31 cellular contexts compared by ENCODE assay signal in the genomic region with DNA sequence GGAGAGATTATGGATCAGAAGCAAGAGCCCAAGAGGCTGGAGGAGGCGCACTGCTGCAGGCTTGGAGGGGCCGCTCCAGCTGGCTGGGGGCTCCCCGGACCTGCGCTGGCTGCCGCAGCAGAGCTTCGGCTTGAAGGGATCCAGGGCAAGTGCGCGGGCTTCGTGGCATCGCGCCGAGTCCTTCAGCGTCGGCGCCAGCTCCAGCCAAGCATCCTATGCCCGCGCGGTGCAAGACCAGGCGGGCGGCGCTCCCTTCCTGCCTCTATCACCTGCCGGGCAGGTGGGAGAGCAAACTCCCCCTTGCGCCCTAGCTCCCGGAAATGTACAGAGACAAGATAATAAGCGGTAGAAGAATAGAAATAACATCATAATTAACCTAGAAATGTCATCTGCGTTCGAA. TPM values are rescaled to one million over a fixed set of nuclear protein-coding genes. Genes with fewer than 3 reads are reported as not detected.
DNase-seq lines count a peak whose midpoint lies in the region; ATAC-seq, FAIRE-seq and TF ChIP-seq lines count a peak whose summit lies in the region.
"Had no signal": no experiment of that assay in that cellular context is flagged by ENCODE, and none has a peak within 500 bp of the region (broad histone marks: within the 10 kb centered on the region; RNA-seq: fewer than 3 reads in every experiment).

No MANE protein-coding gene starts in this region.

- ATAC-seq in SK-N-SH treated with all-trans-retinoic acid at 6 μM for 48 hours (peak; percentile 24; the same call in 1 of the 3 replicates), GM18517 (IDR thresholded peaks at IDR 0.05; ENCODE audit: unreplicated experiment) (no peak)
- ATAC-seq: Right ventricle myocardium inferior had no signal

- no peak overlapping the region for H3K27ac ChIP-seq in thyroid gland
- H3K27ac ChIP-seq: ascending aorta; BLaER1 treated with 17β-estradiol and CSF1 and Interleukin-3, amounts not matched to agents 10 nM and 100 nM; epithelial cell of prostate; right lobe of liver; testis; WERI-Rb-1 had no signal

- H3K36me3 ChIP-seq in thyroid gland, result no peaks in the 10 kb centered on the region
- H3K36me3 ChIP-seq: ascending aorta; BLaER1 treated with 17β-estradiol and CSF1 and Interleukin-3, amounts not matched to agents 10 nM and 100 nM; right lobe of liver; WERI-Rb-1 had no signal

- 11 to 18% methylated on average over 27 of the region's 27 CpGs for WGBS in thyroid gland, 2 donors

- intact Hi-C loops in thyroid gland (cut with DNase I), result no loop called here

- DNase-seq in NCI-H82 (lab: John Stamatoyannopoulos, UW) (peak; percentile 9), NCI-H82 treated with DMSO at 0.1 percent for 48 hours (lab: John Stamatoyannopoulos, UW; ENCODE audit: unreplicated experiment) (no peak), NCI-H2029 treated with DMSO at 0.1 percent for 48 hours (lab: John Stamatoyannopoulos, UW) (peak; percentile 6), thyroid gland (peak; percentile 12 to 21), urothelium cell line (ENCODE audit: low spot score) (no peak), HK-2 (ENCODE audit: unreplicated experiment) (no peak)
- DNase-seq: ACHN; activated CD4-positive, alpha-beta T cell treated with anti-CD3 and anti-CD28 coated beads, Interleukin-2, amount 50 U/mL, for 48 hours; central memory CD4-positive, alpha-beta T cell; GF-D8; HFFc6; MV-4-11; right lobe of liver; stimulated activated CD4-positive, alpha-beta T cell treated with anti-CD3 and anti-CD28 coated beads, Interleukin-12 subunit alpha, Interleukin-12 subunit beta, amount 100 ng/mL, for 4 hours; stimulated activated CD4-positive, alpha-beta T cell treated with anti-CD3 and anti-CD28 coated beads, Interleukin-4, amount 100 ng/mL, for 24 hours; stimulated activated naive CD4-positive, alpha-beta T cell; T-helper 9 cell; testis; WERI-Rb-1 had no signal

- TF ChIP-seq POLR2A in thyroid gland (IDR thresholded peaks at IDR 0.05), result no peak

- TF ChIP-seq CTCF in thyroid gland (IDR thresholded peaks at IDR 0.05), result no peak

- no peaks in the 10 kb centered on the region for H3K4me1 ChIP-seq in thyroid gland
- H3K4me1 ChIP-seq: ascending aorta; BLaER1 treated with 17β-estradiol and CSF1 and Interleukin-3, amounts not matched to agents 10 nM and 100 nM; right lobe of liver; testis had no signal

- H3K27me3 ChIP-seq in thyroid gland, result no peaks in the 10 kb centered on the region
- H3K27me3 ChIP-seq: ascending aorta; BLaER1 treated with 17β-estradiol and CSF1 and Interleukin-3, amounts not matched to agents 10 nM and 100 nM; right lobe of liver; testis had no signal

- FAIRE-seq in urothelium cell line (lab: Jason Lieb, UNC), result no peak
- FAIRE-seq: D721Med, GM18507 had no signal

- H3K9me3 ChIP-seq in thyroid gland, result no peaks in the 10 kb centered on the region
- H3K9me3 ChIP-seq: ascending aorta; BLaER1 treated with 17β-estradiol and CSF1 and Interleukin-3, amounts not matched to agents 10 nM and 100 nM; right lobe of liver; testis had no signal

- no peak overlapping the region for H3K4me3 ChIP-seq in thyroid gland (replicated peaks in 1 of 3)
- H3K4me3 ChIP-seq: ascending aorta; BLaER1 treated with 17β-estradiol and CSF1 and Interleukin-3, amounts not matched to agents 10 nM and 100 nM; lung; right lobe of liver; testis had no signal

TF ChIP-seq in SK-N-SH treated with all-trans-retinoic acid at 6 μM for 48 hours, 23 proteins besides CTCF, POLR2A, EP300 and RAD21:
- TF ChIP-seq RARB (CRISPR knock-in tag; IDR thresholded peaks at IDR 0.05) (no peak), CREB5 (CRISPR knock-in tag; IDR thresholded peaks at IDR 0.05; ENCODE audit: low read depth) (no peak), TCF4 (CRISPR knock-in tag; IDR thresholded peaks at IDR 0.05; ENCODE audit: borderline replicate concordance) (no peak), ZNF565 (CRISPR knock-in tag; conservative IDR thresholded peaks at IDR 0.05; ENCODE audit: low read depth) (no peak), TOX (CRISPR knock-in tag; IDR thresholded peaks at IDR 0.05; ENCODE audit: borderline replicate concordance) (no peak), GLIS3 (CRISPR knock-in tag; IDR thresholded peaks at IDR 0.05) (no peak), OSR1 (CRISPR knock-in tag; IDR thresholded peaks at IDR 0.05) (no peak), CSDC2 (CRISPR knock-in tag; IDR thresholded peaks at IDR 0.05) (no peak), BACH2 (CRISPR knock-in tag; IDR thresholded peaks at IDR 0.05; ENCODE audit: borderline replicate concordance) (no peak), ZNF8 (CRISPR knock-in tag; IDR thresholded peaks at IDR 0.05) (no peak), POU6F1 (CRISPR knock-in tag; IDR thresholded peaks at IDR 0.05; ENCODE audit: borderline replicate concordance, low read depth) (no peak), ISL1 (CRISPR knock-in tag; IDR thresholded peaks at IDR 0.05) (no peak), TSHZ2 (CRISPR knock-in tag; IDR thresholded peaks at IDR 0.05) (no peak), ZC3H10 (CRISPR knock-in tag; IDR thresholded peaks at IDR 0.05) (no peak), ZFP30 (CRISPR knock-in tag; IDR thresholded peaks at IDR 0.05) (no peak)
- TF ChIP-seq, protein P1, sequence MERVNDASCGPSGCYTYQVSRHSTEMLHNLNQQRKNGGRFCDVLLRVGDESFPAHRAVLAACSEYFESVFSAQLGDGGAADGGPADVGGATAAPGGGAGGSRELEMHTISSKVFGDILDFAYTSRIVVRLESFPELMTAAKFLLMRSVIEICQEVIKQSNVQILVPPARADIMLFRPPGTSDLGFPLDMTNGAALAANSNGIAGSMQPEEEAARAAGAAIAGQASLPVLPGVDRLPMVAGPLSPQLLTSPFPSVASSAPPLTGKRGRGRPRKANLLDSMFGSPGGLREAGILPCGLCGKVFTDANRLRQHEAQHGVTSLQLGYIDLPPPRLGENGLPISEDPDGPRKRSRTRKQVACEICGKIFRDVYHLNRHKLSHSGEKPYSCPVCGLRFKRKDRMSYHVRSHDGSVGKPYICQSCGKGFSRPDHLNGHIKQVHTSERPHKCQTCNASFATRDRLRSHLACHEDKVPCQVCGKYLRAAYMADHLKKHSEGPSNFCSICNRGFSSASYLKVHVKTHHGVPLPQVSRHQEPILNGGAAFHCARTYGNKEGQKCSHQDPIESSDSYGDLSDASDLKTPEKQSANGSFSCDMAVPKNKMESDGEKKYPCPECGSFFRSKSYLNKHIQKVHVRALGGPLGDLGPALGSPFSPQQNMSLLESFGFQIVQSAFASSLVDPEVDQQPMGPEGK (CRISPR knock-in tag; IDR thresholded peaks at IDR 0.05; ENCODE audit: borderline replicate concordance), result no peak

RNA-seq across cellular contexts. Expression of gene UCP1, which starts 10.5 kb away (rescaled TPM):
- not detected for total RNA-seq in thyroid gland
- total RNA-seq: ascending aorta, HFFc6, HT1080, NCI-H460, neural crest cell, right lobe of liver, Right ventricle myocardium inferior had no signal

RNA-seq across cellular contexts. Expression of gene ELMOD2, which starts 55.3 kb away (rescaled TPM):
- 10 to 100 TPM; 24.7 to 41.9 (median 31.5) TPM for total RNA-seq in thyroid gland

Comparison
In these comparisons a context has a peak if more than half of its experiments do, and no peak if none do; other contexts are left out.
1. DNase-seq: peak in NCI-H82 (single experiment), NCI-H2029 treated with DMSO at 0.1 percent for 48 hours (single experiment) and thyroid gland (2 of 2); none in NCI-H82 treated with DMSO at 0.1 percent for 48 hours (single experiment), urothelium cell line (single experiment) and HK-2 (single experiment).